Comparison of ENCODE assay signal across 17 cellular contexts in genomic region chr11:32531528-32531927, GRCh38. TPM values are rescaled to one million over a fixed set of nuclear protein-coding genes. Genes with fewer than 3 reads are reported as not detected.
DNase-seq lines count a peak whose midpoint lies in the region; ATAC-seq and TF ChIP-seq lines count a peak whose summit lies in the region.
"Had no signal": no experiment of that assay in that cellular context is flagged by ENCODE, and none has a peak within 500 bp of the region (broad histone marks: within the 10 kb centered on the region; RNA-seq: fewer than 3 reads in every experiment).

No MANE protein-coding gene starts in this region.

- no peak overlapping the region for H3K4me3 Mint-ChIP-seq in MCF 10A (ENCODE audit: unreplicated experiment)
- H3K4me3 Mint-ChIP-seq: H9 had no signal

- no peaks in the 10 kb centered on the region for H3K27me3 Mint-ChIP-seq in MCF 10A (ENCODE audit: insufficient read depth, unreplicated experiment)

- no peaks in the 10 kb centered on the region for H3K36me3 Mint-ChIP-seq in MCF 10A (ENCODE audit: insufficient read depth, unreplicated experiment)

- TF ChIP-seq CTCF in MCF 10A (IDR thresholded peaks at IDR 0.05; ENCODE audit: unreplicated experiment) (no peak), breast epithelium (IDR thresholded peaks at IDR 0.05) (no peak), RWPE2 (IDR thresholded peaks at IDR 0.05; ENCODE audit: poor library complexity, severe bottlenecking) (no peak), foreskin keratinocyte (conservative IDR thresholded peaks at IDR 0.05) (no peak)

- H3K4me3 ChIP-seq in breast epithelium (no peak overlapping the region), RWPE2 (ENCODE audit: severe bottlenecking) (no peak overlapping the region)
- no peak overlapping the region for H3K4me3 ChIP-seq in effector memory CD4-positive, alpha-beta T cell (ENCODE audit: insufficient read depth, low read depth, low read length, poor library complexity, severe bottlenecking)
- H3K4me3 ChIP-seq: BLaER1 treated with 17β-estradiol and CSF1 and Interleukin-3, amounts not matched to agents 10 nM and 100 nM; SJSA1 had no signal

- H3K27ac ChIP-seq in breast epithelium, result no peak overlapping the region
- no peak overlapping the region for H3K27ac ChIP-seq in RWPE2 (ENCODE audit: poor library complexity, severe bottlenecking)
- H3K27ac ChIP-seq in foreskin keratinocyte, result no peak overlapping the region
- no peak overlapping the region for H3K27ac ChIP-seq in effector memory CD4-positive, alpha-beta T cell (ENCODE audit: insufficient read depth, low read length, poor library complexity, severe bottlenecking)
- H3K27ac ChIP-seq: 22Rv1; BLaER1 treated with 17β-estradiol and CSF1 and Interleukin-3, amounts not matched to agents 10 nM and 100 nM; SJSA1 had no signal

- H3K27ac Mint-ChIP-seq in MCF 10A (ENCODE audit: low read depth, unreplicated experiment), result no peak overlapping the region

- H3K27me3 ChIP-seq in breast epithelium (no peaks in the 10 kb centered on the region), RWPE2 (ENCODE audit: insufficient read depth, poor library complexity, severe bottlenecking) (no peaks in the 10 kb centered on the region), foreskin keratinocyte (no peaks in the 10 kb centered on the region)
- no peaks in the 10 kb centered on the region for H3K27me3 ChIP-seq in effector memory CD4-positive, alpha-beta T cell (replicated peaks; ENCODE audit: control insufficient read depth, insufficient read depth, low read length, poor library complexity, severe bottlenecking)
- H3K27me3 ChIP-seq: BLaER1 treated with 17β-estradiol and CSF1 and Interleukin-3, amounts not matched to agents 10 nM and 100 nM; SJSA1 had no signal

- CTCF ChIA-PET in MCF 10A (lab: Yijun Ruan, JAX), result no interaction called here

- H3K9me3 ChIP-seq in breast epithelium (no peaks in the 10 kb centered on the region), RWPE2 (ENCODE audit: severe bottlenecking) (no peaks in the 10 kb centered on the region)
- H3K9me3 ChIP-seq in effector memory CD4-positive, alpha-beta T cell (ENCODE audit: control insufficient read depth, low read length), result no peaks in the 10 kb centered on the region
- H3K9me3 ChIP-seq: BLaER1 treated with 17β-estradiol and CSF1 and Interleukin-3, amounts not matched to agents 10 nM and 100 nM; SJSA1 had no signal

- H3K36me3 ChIP-seq in breast epithelium (no peaks in the 10 kb centered on the region), RWPE2 (ENCODE audit: low read depth) (no peaks in the 10 kb centered on the region)
- no peaks in the 10 kb centered on the region for H3K36me3 ChIP-seq in effector memory CD4-positive, alpha-beta T cell (ENCODE audit: control insufficient read depth, insufficient read depth, low read length)
- H3K36me3 ChIP-seq: BLaER1 treated with 17β-estradiol and CSF1 and Interleukin-3, amounts not matched to agents 10 nM and 100 nM; SJSA1 had no signal

- ATAC-seq in RWPE2 (ENCODE audit: low read depth), result peak; percentile 85
- ATAC-seq in foreskin keratinocyte, result no peak
- ATAC-seq in HG03469 (IDR thresholded peaks at IDR 0.05; ENCODE audit: unreplicated experiment), result no peak
- no peak for ATAC-seq in HG03571 (IDR thresholded peaks at IDR 0.05; ENCODE audit: unreplicated experiment)

- no peaks in the 10 kb centered on the region for H3K9me3 Mint-ChIP-seq in MCF 10A (ENCODE audit: unreplicated experiment)
- H3K9me3 Mint-ChIP-seq: H9 had no signal

- intact Hi-C loops in MCF 10A (cut with micrococcal nuclease) (no loop called here), breast epithelium (cut with DNase I; ENCODE audit: low total_unique reads) (no loop called here)

- POLR2A ChIA-PET in MCF 10A (lab: Yijun Ruan, JAX), result interaction anchor here (0.7 to 1.5 kb wide), 2 partner anchors 22 to 52 kb away, joined by 3 to 5 read pairs; partner anchors contain the start of gene EIF3M

- TF ChIP-seq POLR2A in breast epithelium (IDR thresholded peaks at IDR 0.05), result no peak

- H3K4me1 Mint-ChIP-seq in MCF 10A (ENCODE audit: insufficient read depth, unreplicated experiment), result no peaks in the 10 kb centered on the region
- H3K4me1 Mint-ChIP-seq: H9 had no signal

- peak; percentile 38 for DNase-seq in MCF 10A (ENCODE audit: unreplicated experiment)
- no peak for DNase-seq in breast epithelium (ENCODE audit: low spot score in 2 of 2)
- DNase-seq in RWPE2 (ENCODE audit: low spot score), result no peak
- DNase-seq in foreskin keratinocyte, result peak; percentile 9 to 15
- DNase-seq in effector memory CD4-positive, alpha-beta T cell, result no peak
- no peak for DNase-seq in activated CD4-positive, CD25-positive, alpha-beta regulatory T cell (lab: John Stamatoyannopoulos, UW)
- DNase-seq: H9, KG1, NCI-H1105, NCI-H1694 treated with DMSO at 0.1 percent for 48 hours, NCI-H774, SW 1271 had no signal

- no peaks in the 10 kb centered on the region for H3K4me1 ChIP-seq in breast epithelium
- H3K4me1 ChIP-seq in RWPE2 (ENCODE audit: insufficient read depth, poor library complexity, severe bottlenecking), result peaks cover 6% of the 10 kb centered on the region
- H3K4me1 ChIP-seq in foreskin keratinocyte, result no peaks in the 10 kb centered on the region
- H3K4me1 ChIP-seq in effector memory CD4-positive, alpha-beta T cell (ENCODE audit: control insufficient read depth, insufficient read depth, low read length, poor library complexity, severe bottlenecking), result no peaks in the 10 kb centered on the region
- H3K4me1 ChIP-seq: SJSA1 had no signal

- no TSS peak for BruUV-seq in MCF 10A (replicated peaks; lab: Mats Ljungman, UMichigan)

RNA-seq across cellular contexts. Expression of gene EIF3M, which starts 52.1 kb away (rescaled TPM):
- 356 and 443 TPM in 2 replicates for total RNA-seq in MCF 10A (2022)
- 100 to 1,000 TPM; 268 to 398 (median 393) TPM for total RNA-seq in breast epithelium
- 316 and 327 TPM in 2 replicates for total RNA-seq in foreskin keratinocyte
- 303 and 337 TPM in 2 replicates for polyA plus RNA-seq in foreskin keratinocyte

Comparison
In these comparisons a context has a peak if more than half of its experiments do, and no peak if none do; other contexts are left out.
1. DNase-seq: peak in MCF 10A (single experiment) and foreskin keratinocyte (2 of 2); none in breast epithelium (0 of 2), RWPE2 (single experiment), effector memory CD4-positive, alpha-beta T cell (0 of 3) and activated CD4-positive, CD25-positive, alpha-beta regulatory T cell (0 of 4).